In genomic region chr5:34929720-34930526, GRCh38 we compare ENCODE assay signal across 8 cellular contexts. TPM values are rescaled to one million over a fixed set of nuclear protein-coding genes. Genes with fewer than 3 reads are reported as not detected.
DNase-seq lines count a peak whose midpoint lies in the region; ATAC-seq and TF ChIP-seq lines count a peak whose summit lies in the region.

No MANE protein-coding gene starts in this region.

- peaks cover 33% of the 10 kb centered on the region for H3K4me1 Mint-ChIP-seq in central memory CD8-positive, alpha-beta T cell

- peak overlapping the region; percentile 96 for H3K27ac Mint-ChIP-seq in central memory CD8-positive, alpha-beta T cell (ENCODE audit: low read depth)

- peak; percentile 38 for DNase-seq in AG09319 (ENCODE audit: extremely low read depth, low read depth)
- peak; percentile 41 for DNase-seq in NCI-H345 treated with DMSO at 0.1 percent for 48 hours (lab: John Stamatoyannopoulos, UW; ENCODE audit: unreplicated experiment)
- DNase-seq in central memory CD8-positive, alpha-beta T cell (ENCODE audit: low spot score in 2 of 2): peak; percentile 64 to 68
- no peak for DNase-seq in kidney epithelial cell (ENCODE audit: low read depth)
- peak; percentile 72 to 76 for DNase-seq in stimulated activated CD4-positive, alpha-beta T cell treated with anti-CD3 and anti-CD28 coated beads, Interleukin-15, amount 100 ng/mL, for 48 hours (ENCODE audit: low read depth in 2 of 2)

- TF ChIP-seq POLR2A in GM18951 (IDR thresholded peaks at IDR 0.05; ENCODE audit: extremely low read depth, insufficient read depth, insufficient read length): peak; percentile 59

- in situ Hi-C loops in GM18951 (cut with MboI; ENCODE audit: low sequenced_read_pairs, unreplicated experiment): no loop called here

- H3K36me3 ChIP-seq in kidney epithelial cell (ENCODE audit: control insufficient read depth, insufficient read depth, low read length): no peaks in the 10 kb centered on the region

- H3K9me3 Mint-ChIP-seq in central memory CD8-positive, alpha-beta T cell: no peaks in the 10 kb centered on the region

- peak overlapping the region; percentile 99 for H3K4me3 Mint-ChIP-seq in central memory CD8-positive, alpha-beta T cell

- peak overlapping the region; percentile 96 for H3K4me3 ChIP-seq in kidney epithelial cell (ENCODE audit: low read depth, low read length)

- TF ChIP-seq CTCF in AG09319 (IDR thresholded peaks at IDR 0.05; ENCODE audit: low read depth, low read length) (no peak), kidney epithelial cell (IDR thresholded peaks at IDR 0.05; ENCODE audit: insufficient read depth, low read length, poor library complexity, severe bottlenecking) (no peak)

- peak; percentile 64 for ATAC-seq in HG03139 (IDR thresholded peaks at IDR 0.05; ENCODE audit: unreplicated experiment)
- ATAC-seq in activated CD4-positive, CD25-positive, alpha-beta regulatory T cell treated with anti-CD3 and anti-CD28 coated beads, Interleukin-2, amount 50 U/mL, for 24 hours: peak; percentile 80
- ATAC-seq in central memory CD8-positive, alpha-beta T cell (replicated peaks; ENCODE audit: extremely low read depth, poor library complexity, severe bottlenecking): peak; percentile 77

- no peaks in the 10 kb centered on the region for H3K27me3 ChIP-seq in kidney epithelial cell (ENCODE audit: control insufficient read depth, insufficient read depth, low read length)

- H3K36me3 Mint-ChIP-seq in central memory CD8-positive, alpha-beta T cell (ENCODE audit: insufficient read depth): peaks cover 22% of the 10 kb centered on the region

- no peaks in the 10 kb centered on the region for H3K27me3 Mint-ChIP-seq in central memory CD8-positive, alpha-beta T cell

RNA-seq across cellular contexts. Expression of gene DNAJC21, which starts 0.6 kb away (rescaled TPM):
- total RNA-seq in kidney epithelial cell: 22.1 and 37.0 TPM in 2 replicates

RNA-seq across cellular contexts. Expression of gene BRIX1, which starts 14.4 kb away (rescaled TPM):
- 30.9 and 40.1 TPM in 2 replicates for total RNA-seq in kidney epithelial cell

RNA-seq across cellular contexts. Expression of gene RAD1, which starts 14.6 kb away (rescaled TPM):
- total RNA-seq in kidney epithelial cell: 13.1 and 17.9 TPM in 2 replicates
